In the genomic region with DNA sequence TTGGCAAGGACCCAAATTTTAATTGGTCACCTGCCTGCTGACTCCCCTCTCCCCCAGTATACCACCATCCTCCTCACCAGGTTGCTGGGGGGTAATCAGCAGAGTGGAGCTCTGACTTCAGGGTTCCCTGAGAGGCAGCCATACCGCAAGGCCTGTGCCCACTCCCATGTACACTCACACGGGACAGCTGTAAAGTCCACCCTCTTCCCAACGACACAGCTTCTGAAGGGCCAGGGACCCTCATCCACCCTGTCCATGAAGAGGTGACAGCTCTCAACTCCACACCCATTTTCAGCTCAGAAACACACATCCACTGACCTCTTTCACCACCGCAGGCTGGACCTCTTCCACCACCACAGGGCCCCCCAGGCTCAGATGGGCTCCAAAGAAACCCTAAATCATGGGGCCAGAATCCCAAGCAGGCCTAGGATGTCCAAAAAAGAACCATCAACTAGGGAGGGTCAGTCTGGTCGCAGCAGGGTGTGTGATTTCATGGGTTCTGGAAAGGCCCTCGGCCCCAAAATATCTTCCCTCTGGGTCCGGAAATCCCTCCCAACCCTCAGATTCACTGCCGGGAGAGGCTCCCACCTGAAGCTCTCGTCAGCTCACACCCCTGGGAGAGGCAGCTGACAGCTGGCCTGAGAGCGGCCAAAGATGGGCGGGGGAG, we compare ENCODE assay signal across 10 cellular contexts. TPM values are rescaled to one million over a fixed set of nuclear protein-coding genes. Genes with fewer than 3 reads are reported as not detected.
DNase-seq lines count a peak whose midpoint lies in the region; ATAC-seq and TF ChIP-seq lines count a peak whose summit lies in the region.
"Had no signal": no experiment of that assay in that cellular context is flagged by ENCODE, and none has a peak within 500 bp of the region (broad histone marks: within the 10 kb centered on the region; RNA-seq: fewer than 3 reads in every experiment).

No MANE protein-coding gene starts in this region.

- TF ChIP-seq RAD21 in HCT116 (IDR thresholded peaks at IDR 0.05; ENCODE audit: low read depth): no peak

- no peaks in the 10 kb centered on the region for H3K9me2 ChIP-seq in HCT116 (ENCODE audit: insufficient read depth)

- no peak overlapping the region for H3K4me3 ChIP-seq in HCT116 (replicated peaks in 1 of 2; ENCODE audit: low read depth in 1 of 2, low read length in 2 of 2)

- ATAC-seq in HCT116: no peak
- no peak for ATAC-seq in activated naive CD8-positive, alpha-beta T cell treated with anti-CD3 and anti-CD28 coated beads, Interleukin-2, amount 10 ng/mL, durations not matched to agents 7 days and 5 days (ENCODE audit: low read depth)
- no peak for ATAC-seq in stimulated activated effector memory CD8-positive, alpha-beta T cell treated with anti-CD3 and anti-CD28 coated beads, Interleukin-12 subunit alpha, Interleukin-12 subunit beta, amount 100 ng/mL, for 72 hours

- H3K9me3 ChIP-seq in HCT116 (ENCODE audit: control insufficient read depth in 1 of 2, insufficient read depth in 1 of 2, low read depth in 1 of 2, low read length in 2 of 2): no peaks in the 10 kb centered on the region

- in situ Hi-C loops in KBM-7 (cut with MboI; ENCODE audit: low pct_unique_long_range_greater_than_20kb, low sequenced_read_pairs): no loop called here

- H3K4me1 Mint-ChIP-seq in activated naive CD8-positive, alpha-beta T cell treated with anti-CD3 and anti-CD28 coated beads, Interleukin-2, amount 10 ng/mL, durations not matched to agents 7 days and 5 days: peaks cover 26% of the 10 kb centered on the region
- peaks cover 63 to 67% of the 10 kb centered on the region in 2 donors for H3K4me1 Mint-ChIP-seq in immature natural killer cell
- H3K4me1 Mint-ChIP-seq in stimulated activated effector memory CD8-positive, alpha-beta T cell treated with anti-CD3 and anti-CD28 coated beads, Interleukin-12 subunit alpha, Interleukin-12 subunit beta, amount 100 ng/mL, for 72 hours: peaks cover 51% of the 10 kb centered on the region

- H3K4me1 ChIP-seq in HCT116 (ENCODE audit: control insufficient read depth in 1 of 2, insufficient read depth in 2 of 2, low read length in 2 of 2): peaks cover 0 to 14% of the 10 kb centered on the region in 2 experiments; a peak in 3 of 4 replicates

- BruUV-seq in HCT116 (replicated peaks; lab: Mats Ljungman, UMichigan): no TSS peak

- intact Hi-C loops in HCT116 (cut with micrococcal nuclease): loop anchor here (5.0 kb wide), 1 partner anchor 337 kb away; no protein-coding TSS in a partner anchor

- H3K27ac ChIP-seq in HCT116 (ENCODE audit: low read depth, low read length): peak overlapping the region; percentile 40

- no peaks in the 10 kb centered on the region for H3K36me3 ChIP-seq in HCT116 (ENCODE audit: control insufficient read depth in 1 of 2, insufficient read depth in 2 of 2, low read length in 2 of 2)

- H3K27me3 Mint-ChIP-seq in activated naive CD8-positive, alpha-beta T cell treated with anti-CD3 and anti-CD28 coated beads, Interleukin-2, amount 10 ng/mL, durations not matched to agents 7 days and 5 days: no peaks in the 10 kb centered on the region
- peaks cover 0 to 5% (median 3%) of the 10 kb centered on the region in 3 donors for H3K27me3 Mint-ChIP-seq in immature natural killer cell (ENCODE audit: low read depth in 3 of 3)

- CTCF ChIA-PET in HCT116 (lab: Charles Lee): interaction anchor here (0.6 to 3.4 kb wide), 13 partner anchors 8 to 103 kb away, joined by 3 to 19 read pairs (median 4); no protein-coding TSS in a partner anchor

- H3K4me2 ChIP-seq in HCT116 (ENCODE audit: low read length): peak overlapping the region; percentile 60

- no peak overlapping the region for H3K4me3 Mint-ChIP-seq in activated naive CD8-positive, alpha-beta T cell treated with anti-CD3 and anti-CD28 coated beads, Interleukin-2, amount 10 ng/mL, durations not matched to agents 7 days and 5 days
- peak overlapping the region; percentile 18 to 71 (median 58) for H3K4me3 Mint-ChIP-seq in immature natural killer cell
- H3K4me3 Mint-ChIP-seq in stimulated activated effector memory CD8-positive, alpha-beta T cell treated with anti-CD3 and anti-CD28 coated beads, Interleukin-12 subunit alpha, Interleukin-12 subunit beta, amount 100 ng/mL, for 72 hours: peak overlapping the region; percentile 67

- no peaks in the 10 kb centered on the region for H3K27me3 ChIP-seq in HCT116 (ENCODE audit: insufficient read depth, low read length)

- DNase-seq in HCT116 (ENCODE audit: low read depth, low spot score): no peak
- DNase-seq in activated naive CD8-positive, alpha-beta T cell treated with anti-CD3 and anti-CD28 coated beads, Interleukin-2, amount 10 ng/mL, durations not matched to agents 7 days and 5 days: no peak
- DNase-seq in immature natural killer cell: no peak
- no peak for DNase-seq in stimulated activated effector memory CD8-positive, alpha-beta T cell treated with anti-CD3 and anti-CD28 coated beads, Interleukin-12 subunit alpha, Interleukin-12 subunit beta, amount 100 ng/mL, for 72 hours (ENCODE audit: low spot score in 2 of 2)
- DNase-seq in LoVo (ENCODE audit: low spot score): no peak
- DNase-seq in KBM-7: no peak
- no peak for DNase-seq in germinal center (ENCODE audit: low spot score)
- DNase-seq in NCI-H82 (lab: John Stamatoyannopoulos, UW): no peak
- DNase-seq: DND-41, NCI-H2171 had no signal

- H4K20me1 ChIP-seq in HCT116 (ENCODE audit: insufficient read depth): no peaks in the 10 kb centered on the region

- TF ChIP-seq CTCF in HCT116 (IDR thresholded peaks at IDR 0.05 in 2 of 3, conservative IDR thresholded peaks at IDR 0.05 in 1 of 3; ENCODE audit: borderline replicate concordance in 1 of 3, insufficient read depth in 1 of 3, low read depth in 2 of 3, low read length in 2 of 3): no peak

- POLR2A ChIA-PET in HCT116 (lab: Charles Lee): no interaction called here
- POLR2A ChIA-PET in activated naive CD8-positive, alpha-beta T cell treated with anti-CD3 and anti-CD28 coated beads, Interleukin-2, amount 10 ng/mL, durations not matched to agents 7 days and 5 days (lab: Charles Lee): interaction anchor here (0.6 to 3.9 kb wide), 4 partner anchors 10 to 345 kb away, joined by 3 to 27 read pairs (median 11); a partner anchor contains a TSS

- H3K9me3 Mint-ChIP-seq in activated naive CD8-positive, alpha-beta T cell treated with anti-CD3 and anti-CD28 coated beads, Interleukin-2, amount 10 ng/mL, durations not matched to agents 7 days and 5 days: no peaks in the 10 kb centered on the region
- no peaks in the 10 kb centered on the region for H3K9me3 Mint-ChIP-seq in immature natural killer cell
- no peaks in the 10 kb centered on the region for H3K9me3 Mint-ChIP-seq in stimulated activated effector memory CD8-positive, alpha-beta T cell treated with anti-CD3 and anti-CD28 coated beads, Interleukin-12 subunit alpha, Interleukin-12 subunit beta, amount 100 ng/mL, for 72 hours

- H3K9ac ChIP-seq in HCT116 (ENCODE audit: low read length): peak overlapping the region; percentile 23; the same call in 1 of the 2 replicates

- H3K36me3 Mint-ChIP-seq in activated naive CD8-positive, alpha-beta T cell treated with anti-CD3 and anti-CD28 coated beads, Interleukin-2, amount 10 ng/mL, durations not matched to agents 7 days and 5 days: peaks cover 4% of the 10 kb centered on the region
- H3K36me3 Mint-ChIP-seq in immature natural killer cell: peaks cover 0 to 5% (median 0%) of the 10 kb centered on the region in 3 donors
- peaks cover 13% of the 10 kb centered on the region for H3K36me3 Mint-ChIP-seq in stimulated activated effector memory CD8-positive, alpha-beta T cell treated with anti-CD3 and anti-CD28 coated beads, Interleukin-12 subunit alpha, Interleukin-12 subunit beta, amount 100 ng/mL, for 72 hours

- H2AFZ ChIP-seq in HCT116 (ENCODE audit: low read depth, low read length, poor library complexity, severe bottlenecking): peak overlapping the region; percentile 20

- no peaks in the 10 kb centered on the region for H3K79me2 ChIP-seq in HCT116 (ENCODE audit: insufficient read depth, low read length)

- TF ChIP-seq POLR2A in HCT116 (IDR thresholded peaks at IDR 0.05; ENCODE audit: borderline replicate concordance, extremely low read depth, insufficient read depth, insufficient read length): no peak

- H3K27ac Mint-ChIP-seq in activated naive CD8-positive, alpha-beta T cell treated with anti-CD3 and anti-CD28 coated beads, Interleukin-2, amount 10 ng/mL, durations not matched to agents 7 days and 5 days: peak overlapping the region; percentile 26
- H3K27ac Mint-ChIP-seq in immature natural killer cell: peak overlapping the region; percentile 71 to 98 (median 92)
- H3K27ac Mint-ChIP-seq in stimulated activated effector memory CD8-positive, alpha-beta T cell treated with anti-CD3 and anti-CD28 coated beads, Interleukin-12 subunit alpha, Interleukin-12 subunit beta, amount 100 ng/mL, for 72 hours: peak overlapping the region; percentile 98

- RAD21 ChIA-PET in HCT116 (lab: Charles Lee; ENCODE audit: low non-redundant PET in 1 of 2, low total read pairs in 2 of 2, uncharacterized antibody in 2 of 2, unreplicated experiment in 2 of 2): no interaction called here

TF ChIP-seq in HCT116, 20 proteins besides CTCF, POLR2A, EP300 and RAD21:
- TF ChIP-seq CBX3 (IDR thresholded peaks at IDR 0.05; ENCODE audit: low read depth): no peak
- no peak for TF ChIP-seq JUND (IDR thresholded peaks at IDR 0.05)
- TF ChIP-seq, protein P1, sequence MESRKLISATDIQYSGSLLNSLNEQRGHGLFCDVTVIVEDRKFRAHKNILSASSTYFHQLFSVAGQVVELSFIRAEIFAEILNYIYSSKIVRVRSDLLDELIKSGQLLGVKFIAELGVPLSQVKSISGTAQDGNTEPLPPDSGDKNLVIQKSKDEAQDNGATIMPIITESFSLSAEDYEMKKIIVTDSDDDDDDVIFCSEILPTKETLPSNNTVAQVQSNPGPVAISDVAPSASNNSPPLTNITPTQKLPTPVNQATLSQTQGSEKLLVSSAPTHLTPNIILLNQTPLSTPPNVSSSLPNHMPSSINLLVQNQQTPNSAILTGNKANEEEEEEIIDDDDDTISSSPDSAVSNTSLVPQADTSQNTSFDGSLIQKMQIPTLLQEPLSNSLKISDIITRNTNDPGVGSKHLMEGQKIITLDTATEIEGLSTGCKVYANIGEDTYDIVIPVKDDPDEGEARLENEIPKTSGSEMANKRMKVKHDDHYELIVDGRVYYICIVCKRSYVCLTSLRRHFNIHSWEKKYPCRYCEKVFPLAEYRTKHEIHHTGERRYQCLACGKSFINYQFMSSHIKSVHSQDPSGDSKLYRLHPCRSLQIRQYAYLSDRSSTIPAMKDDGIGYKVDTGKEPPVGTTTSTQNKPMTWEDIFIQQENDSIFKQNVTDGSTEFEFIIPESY (IDR thresholded peaks at IDR 0.05; ENCODE audit: extremely low read depth, insufficient replicate concordance, low read length): no peak

RNA-seq across cellular contexts. Expression of a gene that starts 29.9 kb away (rescaled TPM):
- 4.8 TPM for total RNA-seq in HCT116 (2021; ENCODE audit: unreplicated experiment)
- 4.1 and 5.5 TPM in 2 replicates for polyA plus RNA-seq in HCT116 (2012)
- 10 to 100 TPM; 17.6 TPM for total RNA-seq in activated naive CD8-positive, alpha-beta T cell treated with anti-CD3 and anti-CD28 coated beads, Interleukin-2, amount 10 ng/mL, durations not matched to agents 7 days and 5 days
- polyA plus RNA-seq in immature natural killer cell: 10 to 100 TPM; 18.9 to 62.3 (median 23.9) TPM

RNA-seq across cellular contexts. Expression of a gene that starts 41.7 kb away (rescaled TPM):
- 1.2 TPM for total RNA-seq in HCT116 (2021; ENCODE audit: unreplicated experiment)
- 0.06 TPM in 1 of 2 replicates, not detected in the other for polyA plus RNA-seq in HCT116 (2012)
- total RNA-seq in activated naive CD8-positive, alpha-beta T cell treated with anti-CD3 and anti-CD28 coated beads, Interleukin-2, amount 10 ng/mL, durations not matched to agents 7 days and 5 days: not detected
- polyA plus RNA-seq in immature natural killer cell: not detected

Comparison
In these comparisons a context has a peak if more than half of its experiments do, and no peak if none do; other contexts are left out.
1. H3K27ac Mint-ChIP-seq: peak in every context shown above with its lines; median percentile 98 in stimulated activated effector memory CD8-positive, alpha-beta T cell treated with anti-CD3 and anti-CD28 coated beads, Interleukin-12 subunit alpha, Interleukin-12 subunit beta, amount 100 ng/mL, for 72 hours; 92 in immature natural killer cell; 26 in activated naive CD8-positive, alpha-beta T cell treated with anti-CD3 and anti-CD28 coated beads, Interleukin-2, amount 10 ng/mL, durations not matched to agents 7 days and 5 days.